Comparison of ENCODE assay signal across 9 cellular contexts in genomic region chr11:44110231-44110679, GRCh38. TPM values are rescaled to one million over a fixed set of nuclear protein-coding genes. Genes with fewer than 3 reads are reported as not detected.
DNase-seq lines count a peak whose midpoint lies in the region; TF ChIP-seq lines count a peak whose summit lies in the region.
"Had no signal": no experiment of that assay in that cellular context is flagged by ENCODE, and none has a peak within 500 bp of the region (broad histone marks: within the 10 kb centered on the region; RNA-seq: fewer than 3 reads in every experiment).

No MANE protein-coding gene starts in this region.

- peak overlapping the region; percentile 50 for H3K27ac Mint-ChIP-seq in T-helper 1 cell treated with Interleukin-12 subunit alpha and Interleukin-12 subunit beta and Interleukin-4 antibody, amounts not matched to agents 30 μg/mL and 1 μg/mL, for 36 hours
- H3K27ac Mint-ChIP-seq: mesothelial cell of epicardium had no signal

- DNase-seq in NCI-H2081 (lab: John Stamatoyannopoulos, UW) (peak; percentile 35 to 64), NCI-H2081 treated with DMSO at 0.1 percent for 48 hours (lab: John Stamatoyannopoulos, UW) (no peak), HEK293T (ENCODE audit: extremely low spot score) (peak; percentile 74), MM.1S (peak; percentile 44), ascending aorta (ENCODE audit: low spot score in 2 of 2) (peak in 1 of 2 donors; percentile 67), inferior parietal cortex (ENCODE audit: extremely low spot score) (peak; percentile 61)
- peak; percentile 46 to 50 for DNase-seq in stimulated activated CD4-positive, alpha-beta T cell treated with anti-CD3 and anti-CD28 coated beads, Interleukin-2, amount 100 ng/mL, for 48 hours

- H3K4me1 Mint-ChIP-seq in T-helper 1 cell treated with Interleukin-12 subunit alpha and Interleukin-12 subunit beta and Interleukin-4 antibody, amounts not matched to agents 30 μg/mL and 1 μg/mL, for 36 hours (ENCODE audit: low read depth): peaks cover 6% of the 10 kb centered on the region

- H3K9me2 ChIP-seq in MM.1S (replicated peaks; ENCODE audit: insufficient read depth, low read length): no peaks in the 10 kb centered on the region

- peaks cover 16% of the 10 kb centered on the region for H3K4me1 ChIP-seq in MM.1S (ENCODE audit: low read length)
- no peaks in the 10 kb centered on the region for H3K4me1 ChIP-seq in ascending aorta

- no peak overlapping the region for H3K4me3 Mint-ChIP-seq in T-helper 1 cell treated with Interleukin-12 subunit alpha and Interleukin-12 subunit beta and Interleukin-4 antibody, amounts not matched to agents 30 μg/mL and 1 μg/mL, for 36 hours
- H3K4me3 Mint-ChIP-seq: mesothelial cell of epicardium had no signal

- no peaks in the 10 kb centered on the region for H3F3A ChIP-seq in MM.1S (ENCODE audit: insufficient read depth, low read length)

- TF ChIP-seq CTCF in MM.1S (IDR thresholded peaks at IDR 0.05; ENCODE audit: low read length) (peak; percentile 92), ascending aorta (IDR thresholded peaks at IDR 0.05) (peak; percentile 44 to 70 (median 57))

- 0 out of 2 replicates have a peak overlapping the region, but pooled peaks have one; percentile 14 for H2AFZ ChIP-seq in MM.1S (ENCODE audit: low read length)

- no peak overlapping the region for H3K4me2 ChIP-seq in MM.1S (ENCODE audit: low read depth, low read length)

- no peaks in the 10 kb centered on the region for H3K79me2 ChIP-seq in MM.1S (ENCODE audit: low read length)

- H3K9me3 ChIP-seq in MM.1S (replicated peaks; ENCODE audit: insufficient read depth, low read length) (no peaks in the 10 kb centered on the region), ascending aorta (no peaks in the 10 kb centered on the region)

- no peak overlapping the region for H3K9ac ChIP-seq in MM.1S (ENCODE audit: low read length)

- POLR2A ChIA-PET in HEK293T (lab: Yijun Ruan, JAX): no interaction called here

- H3K27me3 ChIP-seq in MM.1S (replicated peaks; ENCODE audit: insufficient read depth, low read length) (no peaks in the 10 kb centered on the region), ascending aorta (no peaks in the 10 kb centered on the region)

- no peaks in the 10 kb centered on the region for H3K9me3 Mint-ChIP-seq in T-helper 1 cell treated with Interleukin-12 subunit alpha and Interleukin-12 subunit beta and Interleukin-4 antibody, amounts not matched to agents 30 μg/mL and 1 μg/mL, for 36 hours
- H3K9me3 Mint-ChIP-seq: mesothelial cell of epicardium had no signal

- intact Hi-C loops in ascending aorta (cut with DNase I): no loop called here

- CTCF ChIA-PET in HEK293T (lab: Yijun Ruan, JAX): interaction anchor here (0.7 to 2.0 kb wide), 5 partner anchors 9 to 387 kb away, joined by 3 to 9 read pairs (median 4); partner anchors contain the start of gene EXT2

- H3K27ac ChIP-seq in MM.1S (ENCODE audit: low read length): no peak overlapping the region
- no peak overlapping the region for H3K27ac ChIP-seq in ascending aorta

- H3K36me3 Mint-ChIP-seq in T-helper 1 cell treated with Interleukin-12 subunit alpha and Interleukin-12 subunit beta and Interleukin-4 antibody, amounts not matched to agents 30 μg/mL and 1 μg/mL, for 36 hours (ENCODE audit: low read depth): peaks cover 22% of the 10 kb centered on the region

- no peaks in the 10 kb centered on the region for H4K20me1 ChIP-seq in MM.1S (ENCODE audit: insufficient read depth, low read length)

- H3K36me3 ChIP-seq in MM.1S (replicated peaks; ENCODE audit: insufficient read depth, low read length) (no peaks in the 10 kb centered on the region; the same call in 1 of the 2 replicates), ascending aorta (peaks cover 18 to 60% of the 10 kb centered on the region in 2 donors)

- H3K27me3 Mint-ChIP-seq in T-helper 1 cell treated with Interleukin-12 subunit alpha and Interleukin-12 subunit beta and Interleukin-4 antibody, amounts not matched to agents 30 μg/mL and 1 μg/mL, for 36 hours (ENCODE audit: low read depth): no peaks in the 10 kb centered on the region

- H3K4me3 ChIP-seq in MM.1S (ENCODE audit: low read length) (no peak overlapping the region), ascending aorta (no peak overlapping the region)

TF ChIP-seq in HEK293T, 16 proteins besides CTCF, POLR2A, EP300 and RAD21:
- no peak for TF ChIP-seq NFRKB (IDR thresholded peaks at IDR 0.05)
- no peak for TF ChIP-seq ARNT (IDR thresholded peaks at IDR 0.05)
- no peak for TF ChIP-seq FOXM1 (IDR thresholded peaks at IDR 0.05; ENCODE audit: borderline replicate concordance)
- no peak for TF ChIP-seq BHLHE40 (IDR thresholded peaks at IDR 0.05; ENCODE audit: borderline replicate concordance)
- TF ChIP-seq FOXK2 (IDR thresholded peaks at IDR 0.05): no peak

RNA-seq across cellular contexts. Expression of gene EXT2, which starts 14.8 kb away (rescaled TPM):
- 342 TPM for total RNA-seq in ascending aorta

RNA-seq across cellular contexts. Expression of gene ACCS, which starts 44.2 kb away (rescaled TPM):
- total RNA-seq in ascending aorta: 8.5 TPM
